38 cellular contexts compared by ENCODE assay signal in genomic region chr12:120956579-120957360, GRCh38. TPM values are rescaled to one million over a fixed set of nuclear protein-coding genes. Genes with fewer than 3 reads are reported as not detected.
DNase-seq lines count a peak whose midpoint lies in the region; ATAC-seq and TF ChIP-seq lines count a peak whose summit lies in the region.
"Had no signal": no experiment of that assay in that cellular context is flagged by ENCODE, and none has a peak within 500 bp of the region (broad histone marks: within the 10 kb centered on the region; RNA-seq: fewer than 3 reads in every experiment).

No MANE protein-coding gene starts in this region.

- H3K4me1 Mint-ChIP-seq in stimulated activated memory B cell treated with anti-CD40 and anti-IgM and Interleukin-4, amounts not matched to agents 10 μg/mL and 1 μg/mL and 100 μg/mL, for 72 hours, result peaks cover 15% of the 10 kb centered on the region
- H3K4me1 Mint-ChIP-seq in MCF 10A (ENCODE audit: insufficient read depth, unreplicated experiment), result no peaks in the 10 kb centered on the region
- peaks cover 21% of the 10 kb centered on the region for H3K4me1 Mint-ChIP-seq in activated CD4-positive, alpha-beta memory T cell treated with anti-CD3 and anti-CD28 coated beads, Interleukin-2, amount 10 ng/mL, durations not matched to agents 7 days and 5 days

- no peaks in the 10 kb centered on the region for H3K27me3 Mint-ChIP-seq in stimulated activated memory B cell treated with anti-CD40 and anti-IgM and Interleukin-4, amounts not matched to agents 10 μg/mL and 1 μg/mL and 100 μg/mL, for 72 hours
- peaks cover 8% of the 10 kb centered on the region for H3K27me3 Mint-ChIP-seq in MCF 10A (ENCODE audit: insufficient read depth, unreplicated experiment)
- no peaks in the 10 kb centered on the region for H3K27me3 Mint-ChIP-seq in activated CD4-positive, alpha-beta memory T cell treated with anti-CD3 and anti-CD28 coated beads, Interleukin-2, amount 10 ng/mL, durations not matched to agents 7 days and 5 days
- H3K27me3 Mint-ChIP-seq: activated CD4-positive, alpha-beta T cell treated with anti-CD3 and anti-CD28 coated beads, Interleukin-2, amount 10 ng/mL, durations not matched to agents 24 days and 14 days had no signal

- peak overlapping the region; percentile 24 for H3K9ac ChIP-seq in Loucy (ENCODE audit: low read depth, low read length, poor library complexity, severe bottlenecking)
- H3K9ac ChIP-seq: BLaER1 had no signal

- no peaks in the 10 kb centered on the region for H3K9me3 Mint-ChIP-seq in stimulated activated memory B cell treated with anti-CD40 and anti-IgM and Interleukin-4, amounts not matched to agents 10 μg/mL and 1 μg/mL and 100 μg/mL, for 72 hours
- H3K9me3 Mint-ChIP-seq in MCF 10A (ENCODE audit: unreplicated experiment), result no peaks in the 10 kb centered on the region
- H3K9me3 Mint-ChIP-seq in activated CD4-positive, alpha-beta memory T cell treated with anti-CD3 and anti-CD28 coated beads, Interleukin-2, amount 10 ng/mL, durations not matched to agents 7 days and 5 days, result no peaks in the 10 kb centered on the region
- H3K9me3 Mint-ChIP-seq: activated CD4-positive, alpha-beta T cell treated with anti-CD3 and anti-CD28 coated beads, Interleukin-2, amount 10 ng/mL, durations not matched to agents 24 days and 14 days; activated naive CD4-positive, alpha-beta T cell treated with anti-CD3 and anti-CD28 coated beads, Interleukin-2, amount 50 U/mL, for 72 hours; stimulated activated effector memory CD8-positive, alpha-beta T cell treated with anti-CD3 and anti-CD28 coated beads, Interleukin-12 subunit alpha, Interleukin-12 subunit beta, amount 100 ng/mL, for 72 hours had no signal

- H3K4me3 ChIP-seq in Loucy (ENCODE audit: low read length, poor library complexity, severe bottlenecking), result peak overlapping the region; percentile 19
- H3K4me3 ChIP-seq: BLaER1, HAP-1, left lung, SJSA1, upper lobe of left lung had no signal

- no TSS peak for BruUV-seq in MCF 10A (replicated peaks; lab: Mats Ljungman, UMichigan)

- intact Hi-C loops in left colon (cut with DNase I, micrococcal nuclease), result no loop called here
- intact Hi-C loops in MCF 10A (cut with micrococcal nuclease), result no loop called here

- H3K4me3 Mint-ChIP-seq in stimulated activated memory B cell treated with anti-CD40 and anti-IgM and Interleukin-4, amounts not matched to agents 10 μg/mL and 1 μg/mL and 100 μg/mL, for 72 hours, result no peak overlapping the region
- H3K4me3 Mint-ChIP-seq in MCF 10A (ENCODE audit: unreplicated experiment), result no peak overlapping the region
- H3K4me3 Mint-ChIP-seq in activated CD4-positive, alpha-beta memory T cell treated with anti-CD3 and anti-CD28 coated beads, Interleukin-2, amount 10 ng/mL, durations not matched to agents 7 days and 5 days, result no peak overlapping the region
- H3K4me3 Mint-ChIP-seq: activated CD4-positive, alpha-beta T cell treated with anti-CD3 and anti-CD28 coated beads, Interleukin-2, amount 10 ng/mL, durations not matched to agents 24 days and 14 days; stimulated activated effector memory CD8-positive, alpha-beta T cell treated with anti-CD3 and anti-CD28 coated beads, Interleukin-12 subunit alpha, Interleukin-12 subunit beta, amount 100 ng/mL, for 72 hours; WTC11 had no signal

- H4K20me1 ChIP-seq in Loucy (ENCODE audit: insufficient read depth, low read length, poor library complexity, severe bottlenecking), result no peaks in the 10 kb centered on the region
- H4K20me1 ChIP-seq: BLaER1 had no signal

- peak overlapping the region; percentile 51 for H3K4me2 ChIP-seq in Loucy (ENCODE audit: low read depth, low read length, poor library complexity, severe bottlenecking)
- H3K4me2 ChIP-seq: BLaER1 had no signal

- no peaks in the 10 kb centered on the region for H3K9me3 ChIP-seq in Loucy (ENCODE audit: insufficient read depth, low read depth, low read length)
- H3K9me3 ChIP-seq: BLaER1, HAP-1, left lung, neutrophil, SJSA1, upper lobe of left lung had no signal

- H3K79me2 ChIP-seq in Loucy (ENCODE audit: insufficient read depth, low read length), result no peaks in the 10 kb centered on the region

- POLR2A ChIA-PET in MCF 10A (lab: Yijun Ruan, JAX), result no interaction called here
- POLR2A ChIA-PET in activated CD4-positive, alpha-beta memory T cell treated with anti-CD3 and anti-CD28 coated beads, Interleukin-2, amount 10 ng/mL, durations not matched to agents 7 days and 5 days (lab: Charles Lee), result no interaction called here

- no peak overlapping the region for H2AFZ ChIP-seq in Loucy (ENCODE audit: low read length)

- TF ChIP-seq CTCF in Loucy (conservative IDR thresholded peaks at IDR 0.05; ENCODE audit: low read length) (no peak), MCF 10A (IDR thresholded peaks at IDR 0.05; ENCODE audit: unreplicated experiment) (no peak)

- peaks cover 43% of the 10 kb centered on the region for H3K4me1 ChIP-seq in Loucy (ENCODE audit: insufficient read depth, low read length, poor library complexity, severe bottlenecking)
- H3K4me1 ChIP-seq: HAP-1, left lung, SJSA1, upper lobe of left lung had no signal

- peak; percentile 51 for ATAC-seq in left colon
- no peak for ATAC-seq in stimulated activated memory B cell treated with anti-CD40 and anti-IgM and Interleukin-4, amounts not matched to agents 10 μg/mL and 1 μg/mL and 100 μg/mL, for 72 hours
- ATAC-seq: activated naive CD4-positive, alpha-beta T cell treated with anti-CD3 and anti-CD28 coated beads, Interleukin-2, amount 50 U/mL, for 72 hours; esophagus mucosa; left lung; stimulated activated effector memory CD8-positive, alpha-beta T cell treated with anti-CD3 and anti-CD28 coated beads, Interleukin-12 subunit alpha, Interleukin-12 subunit beta, amount 100 ng/mL, for 72 hours; WTC11 had no signal

- DNase-seq in left colon, result peak; percentile 48 to 82
- no peak for DNase-seq in MCF 10A (ENCODE audit: unreplicated experiment)
- no peak for DNase-seq in activated CD4-positive, alpha-beta memory T cell treated with anti-CD3 and anti-CD28 coated beads, Interleukin-2, amount 10 ng/mL, durations not matched to agents 7 days and 5 days
- DNase-seq: activated CD4-positive, alpha-beta T cell treated with anti-CD3 and anti-CD28 coated beads, Interleukin-2, amount 10 ng/mL, durations not matched to agents 24 days and 14 days; amygdala; brain microvascular endothelial cell; cerebellar nuclear complex; COR-L47; DMS79; GDM1; glutamatergic neuron; Kasumi-1; left lung; mesenchymal stem cell; NCI-H1092; NCI-H1694 treated with DMSO at 0.1 percent for 48 hours; NCI-H446; NCI-H774; stimulated activated CD4-positive, alpha-beta T cell treated with anti-CD3 and anti-CD28 coated beads, Interleukin-15, amount 100 ng/mL, for 24 hours; T1000; upper lobe of left lung had no signal

- H3K36me3 ChIP-seq in Loucy (ENCODE audit: insufficient read depth, low read length), result no peaks in the 10 kb centered on the region
- H3K36me3 ChIP-seq: BLaER1, brain microvascular endothelial cell, HAP-1, left lung, neutrophil, SJSA1, upper lobe of left lung had no signal

- no peaks in the 10 kb centered on the region for H3K36me3 Mint-ChIP-seq in stimulated activated memory B cell treated with anti-CD40 and anti-IgM and Interleukin-4, amounts not matched to agents 10 μg/mL and 1 μg/mL and 100 μg/mL, for 72 hours
- H3K36me3 Mint-ChIP-seq in MCF 10A (ENCODE audit: insufficient read depth, unreplicated experiment), result no peaks in the 10 kb centered on the region
- no peaks in the 10 kb centered on the region for H3K36me3 Mint-ChIP-seq in activated CD4-positive, alpha-beta memory T cell treated with anti-CD3 and anti-CD28 coated beads, Interleukin-2, amount 10 ng/mL, durations not matched to agents 7 days and 5 days (ENCODE audit: low read depth)
- H3K36me3 Mint-ChIP-seq: activated naive CD4-positive, alpha-beta T cell treated with anti-CD3 and anti-CD28 coated beads, Interleukin-2, amount 50 U/mL, for 72 hours; WTC11 had no signal

- no peaks in the 10 kb centered on the region for H3K27me3 ChIP-seq in Loucy (ENCODE audit: insufficient read depth, low read length, poor library complexity, severe bottlenecking)
- H3K27me3 ChIP-seq: BLaER1, brain microvascular endothelial cell, left lung, neutrophil, SJSA1, upper lobe of left lung had no signal

- H3K27ac Mint-ChIP-seq in stimulated activated memory B cell treated with anti-CD40 and anti-IgM and Interleukin-4, amounts not matched to agents 10 μg/mL and 1 μg/mL and 100 μg/mL, for 72 hours, result peak overlapping the region; percentile 26
- H3K27ac Mint-ChIP-seq in MCF 10A (ENCODE audit: low read depth, unreplicated experiment), result no peak overlapping the region
- no peak overlapping the region for H3K27ac Mint-ChIP-seq in activated CD4-positive, alpha-beta memory T cell treated with anti-CD3 and anti-CD28 coated beads, Interleukin-2, amount 10 ng/mL, durations not matched to agents 7 days and 5 days
- H3K27ac Mint-ChIP-seq: activated CD4-positive, alpha-beta T cell treated with anti-CD3 and anti-CD28 coated beads, Interleukin-2, amount 10 ng/mL, durations not matched to agents 24 days and 14 days; activated naive CD4-positive, alpha-beta T cell treated with anti-CD3 and anti-CD28 coated beads, Interleukin-2, amount 50 U/mL, for 72 hours; stimulated activated effector memory CD8-positive, alpha-beta T cell treated with anti-CD3 and anti-CD28 coated beads, Interleukin-12 subunit alpha, Interleukin-12 subunit beta, amount 100 ng/mL, for 72 hours; WTC11 had no signal

- H3K9me2 ChIP-seq in Loucy (replicated peaks; ENCODE audit: low read depth, low read length), result no peaks in the 10 kb centered on the region

- peaks cover 5% of the 10 kb centered on the region; the same call in 1 of the 2 replicates for H3F3A ChIP-seq in Loucy (ENCODE audit: low read depth)

- CTCF ChIA-PET in MCF 10A (lab: Yijun Ruan, JAX), result interaction anchor here (0.7 to 1.2 kb wide), 3 partner anchors 15 to 310 kb away, joined by 3 to 4 read pairs (median 3); no protein-coding TSS in a partner anchor
- CTCF ChIA-PET in activated CD4-positive, alpha-beta memory T cell treated with anti-CD3 and anti-CD28 coated beads, Interleukin-2, amount 10 ng/mL, durations not matched to agents 7 days and 5 days (lab: Charles Lee), result interaction anchor here (0.7 to 2.0 kb wide), 2 partner anchors 18 to 19 kb away, joined by 3 to 5 read pairs; no protein-coding TSS in a partner anchor

RNA-seq across cellular contexts. Expression of gene HNF1A, which starts 21.6 kb away (rescaled TPM):
- total RNA-seq in left colon, result 10 to 100 TPM; 16.0 to 16.9 TPM
- not detected in 2 replicates for total RNA-seq in MCF 10A (2022)
- not detected for total RNA-seq in activated CD4-positive, alpha-beta memory T cell treated with anti-CD3 and anti-CD28 coated beads, Interleukin-2, amount 10 ng/mL, durations not matched to agents 7 days and 5 days
- total RNA-seq: activated CD4-positive, alpha-beta T cell treated with anti-CD3 and anti-CD28 coated beads, Interleukin-2, amount 10 ng/mL, durations not matched to agents 24 days and 14 days; activated CD8-positive, alpha-beta memory T cell treated with anti-CD3 and anti-CD28 coated beads for 36 hours; activated naive CD4-positive, alpha-beta T cell treated with anti-CD3 and anti-CD28 coated beads, Interleukin-2, amount 50 U/mL, for 72 hours; dermis microvascular lymphatic vessel endothelial cell; esophagus mucosa; fibroblast of villous mesenchyme; myocyte; pulmonary artery endothelial cell; RPMI7951; SJSA1; subcutaneous adipose tissue; WTC11 had no signal

RNA-seq across cellular contexts. Expression of gene SPPL3, which starts 52.6 kb away (rescaled TPM):
- 10 to 100 TPM; 55.6 to 62.1 TPM for total RNA-seq in left colon
- 32.6 and 43.7 TPM in 2 replicates for total RNA-seq in MCF 10A (2022)
- 10 to 100 TPM; 32.0 to 32.1 TPM for total RNA-seq in activated CD4-positive, alpha-beta memory T cell treated with anti-CD3 and anti-CD28 coated beads, Interleukin-2, amount 10 ng/mL, durations not matched to agents 7 days and 5 days

RNA-seq across cellular contexts. Expression of gene C12orf43, which starts 59.5 kb away (rescaled TPM):
- total RNA-seq in left colon (10 to 100 TPM; 12.5 to 14.4 TPM), MCF 10A (2022) (15.5 and 18.9 TPM in 2 replicates)
- 10 to 100 TPM; 11.5 to 12.3 TPM for total RNA-seq in activated CD4-positive, alpha-beta memory T cell treated with anti-CD3 and anti-CD28 coated beads, Interleukin-2, amount 10 ng/mL, durations not matched to agents 7 days and 5 days

Comparison
In these comparisons a context has a peak if more than half of its experiments do, and no peak if none do; other contexts are left out.
1. DNase-seq: peak in left colon (2 of 2); none in MCF 10A (single experiment) and activated CD4-positive, alpha-beta memory T cell treated with anti-CD3 and anti-CD28 coated beads, Interleukin-2, amount 10 ng/mL, durations not matched to agents 7 days and 5 days (single experiment).
2. RNA of gene HNF1A, which starts 21.6 kb away (total RNA-seq): 16.0 to 16.9 TPM in left colon; not detected in MCF 10A and not detected in activated CD4-positive, alpha-beta memory T cell treated with anti-CD3 and anti-CD28 coated beads, Interleukin-2, amount 10 ng/mL, durations not matched to agents 7 days and 5 days; every median in the first group is over 10 times any median in the second.